18 cellular contexts compared by ENCODE assay signal in the genomic region with DNA sequence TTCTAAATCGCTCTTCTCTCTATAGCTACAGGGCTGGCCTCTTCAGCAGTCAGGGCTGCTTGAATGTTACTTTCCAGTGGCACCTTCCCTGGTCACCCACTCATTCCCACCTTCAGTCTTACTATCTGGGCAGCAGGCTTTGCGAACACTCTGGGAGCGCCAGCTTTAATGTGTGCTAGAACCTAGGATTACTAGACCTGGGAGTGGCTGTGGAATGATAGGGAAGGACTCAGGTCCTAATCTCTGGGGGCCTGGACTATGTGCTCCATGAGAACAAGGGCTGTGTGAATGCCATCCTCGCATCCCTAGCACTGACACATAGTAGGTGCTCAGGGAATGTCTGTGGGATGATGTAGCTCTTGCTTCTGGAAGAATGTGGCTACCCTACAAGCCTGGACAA. TPM values are rescaled to one million over a fixed set of nuclear protein-coding genes. Genes with fewer than 3 reads are reported as not detected.
A peak's percentile ranks its signal among the peaks of the same experiment; 100 is the strongest.
DNase-seq lines count a peak whose midpoint lies in the region; ATAC-seq, FAIRE-seq and TF ChIP-seq lines count a peak whose summit lies in the region.
"Had no signal": no experiment of that assay in that cellular context is flagged by ENCODE, and none has a peak within 500 bp of the region (broad histone marks: within the 10 kb centered on the region; RNA-seq: fewer than 3 reads in every experiment).

No MANE protein-coding gene starts in this region.

- CTCF ChIA-PET in A549 (lab: Yijun Ruan, JAX), result interaction anchor here (1.6 kb wide), 1 partner anchor 9 kb away, joined by 8 read pairs; no protein-coding TSS in a partner anchor

- H3K4me3 Mint-ChIP-seq in endodermal cell (no peak overlapping the region), immature natural killer cell (no peak overlapping the region)
- H3K4me3 Mint-ChIP-seq in stimulated activated naive B cell treated with anti-CD40 and anti-IgM and Interleukin-4, amounts not matched to agents 10 μg/mL and 1 μg/mL and 100 μg/mL, for 72 hours, result no peak overlapping the region
- H3K4me3 Mint-ChIP-seq: CD4-positive, CD25-positive, alpha-beta regulatory T cell; H9 had no signal

- H3K4me1 Mint-ChIP-seq in endodermal cell, result peaks cover 6% of the 10 kb centered on the region
- H3K4me1 Mint-ChIP-seq in stimulated activated naive B cell treated with anti-CD40 and anti-IgM and Interleukin-4, amounts not matched to agents 10 μg/mL and 1 μg/mL and 100 μg/mL, for 72 hours, result peaks cover 8 to 13% of the 10 kb centered on the region in 2 donors
- H3K4me1 Mint-ChIP-seq in immature natural killer cell, result no peaks in the 10 kb centered on the region
- H3K4me1 Mint-ChIP-seq: CD4-positive, CD25-positive, alpha-beta regulatory T cell had no signal

- 93% methylated on average over 4 of the region's 4 CpGs for WGBS in A549 (ENCODE audit: missing lambda C conversion rate)
- 97% methylated on average over 4 of the region's 4 CpGs; no CpG with 5 or more reads in 1 of the 2 experiments for WGBS in endodermal cell (ENCODE audit: insufficient coverage in 1 of 2, insufficient read length in 1 of 2), 2 experiments
- 100% methylated on average over 4 of the region's 4 CpGs for WGBS in mesenchymal stem cell

- no peak overlapping the region for H2BK15ac ChIP-seq in mesenchymal stem cell (ENCODE audit: low read depth, poor library complexity, severe bottlenecking)

- POLR2A ChIA-PET in A549 (lab: Yijun Ruan, JAX), result interaction anchor here (1.3 kb wide), 1 partner anchor 57 kb away, joined by 4 read pairs; no protein-coding TSS in a partner anchor

- H3K79me1 ChIP-seq in mesenchymal stem cell (replicated peaks; ENCODE audit: low read length, poor library complexity, severe bottlenecking), result no peaks in the 10 kb centered on the region

- no peaks in the 10 kb centered on the region for H3K9me3 ChIP-seq in A549
- no peaks in the 10 kb centered on the region for H3K9me3 ChIP-seq in endodermal cell (ENCODE audit: control insufficient read depth, low read length)
- H3K9me3 ChIP-seq in mesenchymal stem cell (ENCODE audit: control insufficient read depth, low read length), result no peaks in the 10 kb centered on the region
- H3K9me3 ChIP-seq: BLaER1, MG63 had no signal

- no peak overlapping the region for H3K14ac ChIP-seq in mesenchymal stem cell (ENCODE audit: low read length in 2 of 2)

- H3K36me3 ChIP-seq in endodermal cell (ENCODE audit: control insufficient read depth, insufficient read depth, low read length), result no peaks in the 10 kb centered on the region
- no peaks in the 10 kb centered on the region for H3K36me3 ChIP-seq in mesenchymal stem cell (ENCODE audit: control insufficient read depth in 1 of 2, insufficient read depth in 2 of 2, low read depth in 1 of 2, low read length in 2 of 2)
- H3K36me3 ChIP-seq: BLaER1, MG63 had no signal

- TF ChIP-seq CTCF in A549 (IDR thresholded peaks at IDR 0.05) (no peak), endodermal cell (conservative IDR thresholded peaks at IDR 0.05) (no peak)

- H2AK5ac ChIP-seq in mesenchymal stem cell (ENCODE audit: low read length, severe bottlenecking), result peak overlapping the region; percentile 33

- H3K27ac ChIP-seq in A549 (peak overlapping the region; percentile 89 to 97), endodermal cell (ENCODE audit: low read depth, low read length) (no peak overlapping the region), mesenchymal stem cell (ENCODE audit: low read length, poor library complexity, severe bottlenecking) (peak overlapping the region; percentile 5)
- H3K27ac ChIP-seq: BLaER1, GM23248 had no signal

- H3K4me1 ChIP-seq in A549 (peaks cover 57% of the 10 kb centered on the region), endodermal cell (ENCODE audit: control insufficient read depth, insufficient read depth, low read length) (peaks cover 7% of the 10 kb centered on the region), mesenchymal stem cell (ENCODE audit: control insufficient read depth, insufficient read depth, low read depth, low read length) (peaks cover 14% of the 10 kb centered on the region)

- no peak overlapping the region for H4K8ac ChIP-seq in mesenchymal stem cell (ENCODE audit: low read length)

- no peak overlapping the region for H3K23ac ChIP-seq in mesenchymal stem cell (ENCODE audit: low read length in 2 of 2)

- DNase-seq in A549 (ENCODE audit: low read depth in 1 of 2, low spot score in 1 of 2), result no peak
- DNase-seq in endodermal cell, result peak; percentile 17
- no peak for DNase-seq in mesenchymal stem cell
- DNase-seq in stimulated activated naive B cell treated with anti-CD40 and anti-IgM and Interleukin-4, amounts not matched to agents 10 μg/mL and 1 μg/mL and 100 μg/mL, for 72 hours, result no peak
- DNase-seq in HK-2 (ENCODE audit: unreplicated experiment), result no peak
- DNase-seq in immature natural killer cell, result no peak
- DNase-seq: 8988T; CD4-positive, CD25-positive, alpha-beta regulatory T cell; GM23248; H9; KBM-7; NCI-H1105 treated with DMSO at 0.1 percent for 48 hours; NCI-H2029 treated with DMSO at 0.1 percent for 48 hours; NCI-H446 treated with DMSO at 0.1 percent for 48 hours had no signal

- H3K4me3 ChIP-seq in A549, result no peak overlapping the region
- H3K4me3 ChIP-seq in endodermal cell (ENCODE audit: low read length), result no peak overlapping the region
- H3K4me3 ChIP-seq in mesenchymal stem cell (ENCODE audit: insufficient read depth in 1 of 2, low read depth in 1 of 2, low read length in 2 of 2), result no peak overlapping the region
- H3K4me3 ChIP-seq: BLaER1, GM23248, MG63 had no signal

- H3K9ac ChIP-seq in endodermal cell (ENCODE audit: extremely low read depth, low read length, poor library complexity, severe bottlenecking) (no peak overlapping the region), mesenchymal stem cell (ENCODE audit: low read length) (no peak overlapping the region)
- H3K9ac ChIP-seq: BLaER1, GM23248 had no signal

- H3K27ac Mint-ChIP-seq in endodermal cell, result no peak overlapping the region
- peak overlapping the region; percentile 53 for H3K27ac Mint-ChIP-seq in stimulated activated naive B cell treated with anti-CD40 and anti-IgM and Interleukin-4, amounts not matched to agents 10 μg/mL and 1 μg/mL and 100 μg/mL, for 72 hours
- no peak overlapping the region for H3K27ac Mint-ChIP-seq in immature natural killer cell

- no peak for FAIRE-seq in A549 (lab: Jason Lieb, UNC)
- FAIRE-seq: GM18507 had no signal

- H3K18ac ChIP-seq in mesenchymal stem cell (ENCODE audit: low read depth in 1 of 2, low read length in 2 of 2), result no peak overlapping the region

- H3K9me3 Mint-ChIP-seq in endodermal cell, result no peaks in the 10 kb centered on the region
- no peaks in the 10 kb centered on the region for H3K9me3 Mint-ChIP-seq in stimulated activated naive B cell treated with anti-CD40 and anti-IgM and Interleukin-4, amounts not matched to agents 10 μg/mL and 1 μg/mL and 100 μg/mL, for 72 hours
- H3K9me3 Mint-ChIP-seq in immature natural killer cell, result no peaks in the 10 kb centered on the region
- H3K9me3 Mint-ChIP-seq: CD4-positive, CD25-positive, alpha-beta regulatory T cell; H9 had no signal

- no peak for TF ChIP-seq EP300 in A549 (IDR thresholded peaks at IDR 0.05)

- H2BK5ac ChIP-seq in mesenchymal stem cell (ENCODE audit: low read depth, low read length, poor library complexity, severe bottlenecking), result no peak overlapping the region

- no peaks in the 10 kb centered on the region for H3K36me3 Mint-ChIP-seq in endodermal cell (ENCODE audit: low read depth)
- H3K36me3 Mint-ChIP-seq in stimulated activated naive B cell treated with anti-CD40 and anti-IgM and Interleukin-4, amounts not matched to agents 10 μg/mL and 1 μg/mL and 100 μg/mL, for 72 hours, result no peaks in the 10 kb centered on the region
- H3K36me3 Mint-ChIP-seq in immature natural killer cell, result no peaks in the 10 kb centered on the region
- H3K36me3 Mint-ChIP-seq: CD4-positive, CD25-positive, alpha-beta regulatory T cell had no signal

- H3K27me3 Mint-ChIP-seq in endodermal cell (ENCODE audit: insufficient read depth), result peaks cover 3% of the 10 kb centered on the region
- peaks cover 21 to 38% of the 10 kb centered on the region in 2 donors for H3K27me3 Mint-ChIP-seq in stimulated activated naive B cell treated with anti-CD40 and anti-IgM and Interleukin-4, amounts not matched to agents 10 μg/mL and 1 μg/mL and 100 μg/mL, for 72 hours
- peaks cover 0 to 9% (median 2%) of the 10 kb centered on the region in 3 donors for H3K27me3 Mint-ChIP-seq in immature natural killer cell (ENCODE audit: low read depth in 3 of 3)

- H4K91ac ChIP-seq in mesenchymal stem cell (ENCODE audit: low read length), result no peak overlapping the region

- peak overlapping the region; percentile 79 for H3K4me2 ChIP-seq in A549
- no peak overlapping the region for H3K4me2 ChIP-seq in mesenchymal stem cell (ENCODE audit: low read length, poor library complexity, severe bottlenecking)
- H3K4me2 ChIP-seq: BLaER1 had no signal

- no peak overlapping the region for H3K4ac ChIP-seq in mesenchymal stem cell (ENCODE audit: low read depth in 1 of 2, low read length in 2 of 2)

- H2BK12ac ChIP-seq in mesenchymal stem cell (ENCODE audit: low read length in 2 of 2), result no peak overlapping the region

- no peak for TF ChIP-seq RAD21 in A549 (conservative IDR thresholded peaks at IDR 0.05 in 1 of 2, IDR thresholded peaks at IDR 0.05 in 1 of 2)

- H3K27me3 ChIP-seq in endodermal cell (ENCODE audit: control insufficient read depth, insufficient read depth, low read length, poor library complexity, severe bottlenecking) (no peaks in the 10 kb centered on the region), mesenchymal stem cell (ENCODE audit: control insufficient read depth in 1 of 2, insufficient read depth in 1 of 2, low read length in 2 of 2) (peaks cover 6 to 23% of the 10 kb centered on the region in 2 experiments)
- H3K27me3 ChIP-seq: BLaER1, MG63 had no signal

- no peak overlapping the region for H2AFZ ChIP-seq in mesenchymal stem cell (ENCODE audit: low read depth, low read length)
- H2AFZ ChIP-seq: GM23248 had no signal

- peak in 1 of 2 experiments; percentile 4; a peak in 2 of 6 replicates for ATAC-seq in A549
- ATAC-seq in stimulated activated naive B cell treated with anti-CD40 and anti-IgM and Interleukin-4, amounts not matched to agents 10 μg/mL and 1 μg/mL and 100 μg/mL, for 72 hours (replicated peaks), result no peak
- ATAC-seq in GM18520 (IDR thresholded peaks at IDR 0.05; ENCODE audit: unreplicated experiment), result no peak

- H2BK120ac ChIP-seq in mesenchymal stem cell (ENCODE audit: low read depth, low read length), result no peak overlapping the region

- TF ChIP-seq POLR2A in A549 (IDR thresholded peaks at IDR 0.05; ENCODE audit: low read length), result no peak

TF ChIP-seq in A549, 52 proteins besides CTCF, POLR2A, EP300 and RAD21 (continues in another document):
- TF ChIP-seq CEBPB (IDR thresholded peaks at IDR 0.05) (no peak), HDAC2 (IDR thresholded peaks at IDR 0.05) (no peak)

RNA-seq across cellular contexts. Expression of a gene that starts 57.6 kb away (rescaled TPM):
- polyA plus RNA-seq in A549 (2011; rRNA removed), result 7.4 and 14.5 TPM in 2 replicates
- polyA plus RNA-seq in A549 (2012; cell fraction: cytosol; rRNA removed), result 3.7 and 5.8 TPM in 2 replicates
- polyA plus RNA-seq in A549 (2012; cell fraction: nucleus; rRNA removed), result 4.8 and 5.9 TPM in 2 replicates
- 9.6 to 17.4 TPM (median 14.5 TPM) in 3 replicates for polyA plus RNA-seq in A549 (2017; fragmentation: RNase III; extraction: RNeasy Plus Mini Kit Qiagen cat#74134 plus additional on column Dnase treatment)
- 15.2 and 16.4 TPM in 2 replicates for polyA minus RNA-seq in A549 (2011; rRNA and poly(A)+ RNA removed)
- total RNA-seq in endodermal cell, result 10 to 100 TPM; 16.7 to 21.0 TPM
- 18.3 TPM for polyA plus RNA-seq in endodermal cell (2013, experiment 1 of 2)
- polyA plus RNA-seq in endodermal cell (2013, experiment 2 of 2), result 21.4 TPM
- polyA plus RNA-seq in mesenchymal stem cell (2013, experiment 1 of 2), result 2.5 TPM
- 2.2 TPM for polyA plus RNA-seq in mesenchymal stem cell (2013, experiment 2 of 2)
- polyA plus RNA-seq in immature natural killer cell, result 1 to 10 TPM; 2.0 to 5.4 (median 4.8) TPM
